ENCODE assay signal across 12 cellular contexts in genomic region chr16:75379339-75379738, GRCh38. TPM values are rescaled to one million over a fixed set of nuclear protein-coding genes. Genes with fewer than 3 reads are reported as not detected.
DNase-seq lines count a peak whose midpoint lies in the region; ATAC-seq, FAIRE-seq and TF ChIP-seq lines count a peak whose summit lies in the region.
"Had no signal": no experiment of that assay in that cellular context is flagged by ENCODE, and none has a peak within 500 bp of the region (broad histone marks: within the 10 kb centered on the region; RNA-seq: fewer than 3 reads in every experiment).

No MANE protein-coding gene starts in this region.

- H3K79me2 ChIP-seq in neural cell (replicated peaks; ENCODE audit: insufficient read depth, low read length) (no peaks in the 10 kb centered on the region), HepG2 (ENCODE audit: insufficient read depth, low read length) (no peaks in the 10 kb centered on the region)

- no peak for FAIRE-seq in HepG2 (lab: Jason Lieb, UNC)
- FAIRE-seq: A204.1 had no signal

- peak; percentile 21 for DNase-seq in activated CD4-positive, alpha-beta T cell treated with anti-CD3 and anti-CD28 coated beads for 48 hours
- DNase-seq in activated CD4-positive, alpha-beta T cell treated with anti-CD3 and anti-CD28 coated beads for 1 hour: no peak
- DNase-seq in HepG2 (ENCODE audit: low spot score) (no peak), heart left ventricle (no peak), HuH-7.5 (ENCODE audit: low spot score) (no peak)
- DNase-seq: activated CD8-positive, alpha-beta memory T cell treated with anti-CD3 and anti-CD28 coated beads, Interleukin-2, amount 50 U/mL, for 48 hours; effector CD8-positive, alpha-beta T cell; left cardiac atrium had no signal

- no peak for TF ChIP-seq EP300 in neural cell (conservative IDR thresholded peaks at IDR 0.05; ENCODE audit: poor library complexity, severe bottlenecking)
- no peak for TF ChIP-seq EP300 in HepG2 (IDR thresholded peaks at IDR 0.05; ENCODE audit: low read depth in 2 of 2, low read length in 2 of 2)
- no peak for TF ChIP-seq EP300 in HepG2 (CRISPR knock-in tag; IDR thresholded peaks at IDR 0.05; ENCODE audit: borderline replicate concordance)

- WGBS in HepG2 (ENCODE audit: low lambda C conversion rate): 95% methylated on average over 1 of the region's 1 CpG
- 96 to 100% (median 97%) methylated on average over 1 of the region's 1 CpG for WGBS in heart left ventricle, 4 donors

- CTCF ChIA-PET in HepG2 (lab: Yijun Ruan, JAX; ENCODE audit: low intra/inter-chr PET ratio, low total read pairs): no interaction called here

- POLR2A ChIA-PET in HepG2 (lab: Yijun Ruan, JAX): interaction anchor here (1.3 to 1.6 kb wide), 2 partner anchors 74 to 135 kb away, joined by 4 to 5 read pairs; no protein-coding TSS in a partner anchor

- H3K4me3 ChIP-seq in neural cell (ENCODE audit: low read length) (no peak overlapping the region), HepG2 (replicated peaks in 1 of 3; ENCODE audit: insufficient read depth in 1 of 3, low read depth in 2 of 3, low read length in 3 of 3) (no peak overlapping the region), heart left ventricle (no peak overlapping the region)

- no peaks in the 10 kb centered on the region for H4K20me1 ChIP-seq in neural cell (ENCODE audit: insufficient read depth)
- H4K20me1 ChIP-seq in HepG2 (ENCODE audit: insufficient read depth, low read length): no peaks in the 10 kb centered on the region

- TF ChIP-seq POLR2A in HepG2 (IDR thresholded peaks at IDR 0.05; ENCODE audit: insufficient read depth in 1 of 2, low read depth in 2 of 2, low read length in 2 of 2) (no peak), heart left ventricle (IDR thresholded peaks at IDR 0.05) (no peak)

- H2AFZ ChIP-seq in neural cell (ENCODE audit: low read depth, low read length) (no peak overlapping the region), HepG2 (ENCODE audit: low read length) (no peak overlapping the region)

- in situ Hi-C loops in HepG2 (cut with HindIII; ENCODE audit: extremely low pct_ligation_motif_present, low pct_unique_long_range_greater_than_20kb): no loop called here

- H3K27ac ChIP-seq in neural cell (ENCODE audit: low read length) (peak overlapping the region; percentile 88), HepG2 (ENCODE audit: extremely low read length, insufficient read depth, low read length) (no peak overlapping the region), heart left ventricle (no peak overlapping the region)

- peaks cover 10% of the 10 kb centered on the region for H3F3A ChIP-seq in neural cell (ENCODE audit: insufficient read depth, low read length, poor library complexity, severe bottlenecking)

- no peak overlapping the region for H3K4me2 ChIP-seq in neural cell (ENCODE audit: low read length)
- no peak overlapping the region for H3K4me2 ChIP-seq in HepG2 (ENCODE audit: low read depth, low read length)

- peak; percentile 64 for ATAC-seq in GM21619 (IDR thresholded peaks at IDR 0.05; ENCODE audit: unreplicated experiment)
- peak; percentile 67 for ATAC-seq in HG03460 (IDR thresholded peaks at IDR 0.05; ENCODE audit: unreplicated experiment)
- no peak for ATAC-seq in HepG2
- no peak for ATAC-seq in heart left ventricle
- ATAC-seq: left cardiac atrium had no signal

- intact Hi-C loops in HepG2 (cut with micrococcal nuclease; ENCODE audit: unreplicated experiment) (no loop called here), heart left ventricle (cut with DNase I) (loop anchor here in 2 of 10 donors (10.0 kb wide), 2 partner anchors 55 to 65 kb away; no protein-coding TSS in a partner anchor)

- no TSS peak for BruUV-seq in HepG2 (replicated peaks; lab: Mats Ljungman, UMichigan)

- no peaks in the 10 kb centered on the region for H3K9me2 ChIP-seq in neural cell (ENCODE audit: insufficient read depth, low read length)

- no peak overlapping the region for H3K9ac ChIP-seq in neural cell (ENCODE audit: low read length)
- no peak overlapping the region for H3K9ac ChIP-seq in HepG2 (ENCODE audit: insufficient read depth, low read depth, low read length)

- H3K27me3 ChIP-seq in neural cell (ENCODE audit: insufficient read depth, low read depth, low read length) (no peaks in the 10 kb centered on the region), HepG2 (ENCODE audit: control insufficient read depth in 1 of 2, insufficient read depth in 2 of 2, low read length in 2 of 2) (no peaks in the 10 kb centered on the region), heart left ventricle (peaks cover 0 to 62% (median 0%) of the 10 kb centered on the region in 9 donors)

- H3K36me3 ChIP-seq in neural cell (ENCODE audit: insufficient read depth, low read length): no peaks in the 10 kb centered on the region
- peaks cover 12 to 55% of the 10 kb centered on the region in 2 experiments for H3K36me3 ChIP-seq in HepG2 (replicated peaks in 1 of 2; ENCODE audit: control insufficient read depth in 1 of 2, insufficient read depth in 2 of 2, low read length in 2 of 2)
- H3K36me3 ChIP-seq in heart left ventricle: peaks cover 0 to 22% (median 0%) of the 10 kb centered on the region in 9 donors

- no peak for TF ChIP-seq CTCF in neural cell (IDR thresholded peaks at IDR 0.05; ENCODE audit: poor library complexity, severe bottlenecking)
- TF ChIP-seq CTCF in HepG2 (CRISPR knock-in tag; IDR thresholded peaks at IDR 0.05): no peak
- TF ChIP-seq CTCF in heart left ventricle (IDR thresholded peaks at IDR 0.05): no peak

- no peak for TF ChIP-seq RAD21 in neural cell (conservative IDR thresholded peaks at IDR 0.05)
- no peak for TF ChIP-seq RAD21 in HepG2 (CRISPR knock-in tag; IDR thresholded peaks at IDR 0.05)

- H3K4me1 ChIP-seq in HepG2 (ENCODE audit: insufficient read depth, low read length) (peaks cover 15% of the 10 kb centered on the region), heart left ventricle (peaks cover 0 to 48% (median 6%) of the 10 kb centered on the region in 12 donors)

- no peaks in the 10 kb centered on the region for H3K9me3 ChIP-seq in neural cell (ENCODE audit: low read length)
- no peaks in the 10 kb centered on the region for H3K9me3 ChIP-seq in HepG2 (ENCODE audit: low read length)
- no peaks in the 10 kb centered on the region for H3K9me3 ChIP-seq in heart left ventricle

TF ChIP-seq in neural cell, 6 proteins besides CTCF, POLR2A, EP300 and RAD21 (continues in another document):
- TF ChIP-seq MXI1 (conservative IDR thresholded peaks at IDR 0.05; ENCODE audit: poor library complexity, severe bottlenecking) (no peak), POLR2AphosphoS5 (IDR thresholded peaks at IDR 0.05) (no peak), SMC3 (conservative IDR thresholded peaks at IDR 0.05; ENCODE audit: poor library complexity) (no peak), EZH2 (IDR thresholded peaks at IDR 0.05; ENCODE audit: borderline replicate concordance, insufficient read depth, low read length, poor library complexity, severe bottlenecking) (no peak)

TF ChIP-seq in HepG2, 621 proteins besides CTCF, POLR2A, EP300 and RAD21:
- TF ChIP-seq CEBPG (CRISPR knock-in tag; IDR thresholded peaks at IDR 0.05): no peak
- no peak for TF ChIP-seq SP1 (IDR thresholded peaks at IDR 0.05)
- TF ChIP-seq SP1 (CRISPR knock-in tag; IDR thresholded peaks at IDR 0.05): no peak
- no peak for TF ChIP-seq GPN1 (CRISPR knock-in tag; IDR thresholded peaks at IDR 0.05; ENCODE audit: borderline replicate concordance)
- no peak for TF ChIP-seq BRD4 (CRISPR knock-in tag; IDR thresholded peaks at IDR 0.05)

RNA-seq across cellular contexts. Expression of gene CFDP1, which starts 54.0 kb away (rescaled TPM):
- polyA plus RNA-seq in neural cell (197 and 201 TPM in 2 replicates), HepG2 (2011; rRNA removed) (59.8 and 78.6 TPM in 2 replicates), heart left ventricle (10 to 100 TPM; 36.3 to 60.6 TPM)
- 85.5 and 140 TPM in 2 replicates for polyA minus RNA-seq in neural cell
- total RNA-seq in HepG2 (2016; rRNA removed; fragmentation: Illumina TruSeq; extraction: Trizol) (153 and 198 TPM in 2 replicates), heart left ventricle (10 to 100 TPM; 17.7 to 31.2 (median 24.9) TPM)
- total RNA-seq in HepG2 (2016; cell fraction: cytosol; rRNA removed; fragmentation: Illumina TruSeq; extraction: Trizol; ENCODE audit: low read depth): 62.1 and 75.2 TPM in 2 replicates
- total RNA-seq in HepG2 (2016; cell fraction: insoluble cytoplasmic fraction; rRNA removed; fragmentation: Illumina TruSeq; extraction: Trizol): 158 and 200 TPM in 2 replicates
- total RNA-seq in HepG2 (2016; cell fraction: membrane; rRNA removed; fragmentation: Illumina TruSeq; extraction: Trizol): 94.4 and 95.7 TPM in 2 replicates
- 114 and 122 TPM in 2 replicates for total RNA-seq in HepG2 (2016; cell fraction: nucleus; rRNA removed; fragmentation: Illumina TruSeq; extraction: Trizol)
- polyA plus RNA-seq in HepG2 (2011; cell fraction: cytosol; rRNA removed): 47.6 and 66.3 TPM in 2 replicates
- 20.8 and 33.7 TPM in 2 replicates for polyA plus RNA-seq in HepG2 (2011; cell fraction: nucleus; rRNA removed)
- polyA plus RNA-seq in HepG2 (2012): 118 and 187 TPM in 2 replicates
- 54.9 and 57.9 TPM in 2 replicates for polyA plus RNA-seq in HepG2 (2016; cell fraction: cytosol; fragmentation: Illumina TruSeq; extraction: Trizol; ENCODE audit: low read depth)
- 250 and 275 TPM in 2 replicates for polyA plus RNA-seq in HepG2 (2016; cell fraction: insoluble cytoplasmic fraction; fragmentation: Illumina TruSeq; extraction: Trizol; ENCODE audit: low read depth)
- polyA plus RNA-seq in HepG2 (2016; cell fraction: membrane; fragmentation: Illumina TruSeq; extraction: Trizol; ENCODE audit: low read depth): 82.6 and 88.7 TPM in 2 replicates
- polyA plus RNA-seq in HepG2 (2016; cell fraction: nucleus; fragmentation: Illumina TruSeq; extraction: Trizol; ENCODE audit: insufficient read depth, low read depth): 118 and 119 TPM in 2 replicates
- 11.4 and 17.2 TPM in 2 replicates for polyA minus RNA-seq in HepG2 (2011; rRNA and poly(A)+ RNA removed; ENCODE audit: low replicate concordance)
- 30.3 and 32.7 TPM in 2 replicates for polyA minus RNA-seq in HepG2 (2011; cell fraction: cytosol; rRNA and poly(A)+ RNA removed)
- 95.4 and 106 TPM in 2 replicates for polyA minus RNA-seq in HepG2 (2011; cell fraction: nucleus; rRNA and poly(A)+ RNA removed)

Comparison
In these comparisons a context has a peak if more than half of its experiments do, and no peak if none do; other contexts are left out.
1. ATAC-seq: peak in GM21619 (single experiment) and HG03460 (single experiment); none in HepG2 (single experiment) and heart left ventricle (0 of 4).